14 cellular contexts compared by ENCODE assay signal in genomic region chr10:118501637-118502440, GRCh38.
DNase-seq lines count a peak whose midpoint lies in the region; ATAC-seq, FAIRE-seq and TF ChIP-seq lines count a peak whose summit lies in the region.
"Had no signal": no experiment of that assay in that cellular context is flagged by ENCODE, and none has a peak within 500 bp of the region (broad histone marks: within the 10 kb centered on the region; RNA-seq: fewer than 3 reads in every experiment).

No MANE protein-coding gene starts in this region.

- no peaks in the 10 kb centered on the region for H3K9me3 Mint-ChIP-seq in type B pancreatic cell
- H3K9me3 Mint-ChIP-seq: activated naive CD4-positive, alpha-beta T cell treated with anti-CD3 and anti-CD28 coated beads, Interleukin-2, amount 50 U/mL, for 24 hours; stimulated activated memory B cell treated with anti-CD40 and anti-IgM and Interleukin-4, amounts not matched to agents 10 μg/mL and 1 μg/mL and 100 μg/mL, for 72 hours had no signal

- DNase-seq in NCI-H2107 treated with DMSO at 0.1 percent for 48 hours (lab: John Stamatoyannopoulos, UW; ENCODE audit: unreplicated experiment) (peak; percentile 1), NCI-H2107 (lab: John Stamatoyannopoulos, UW) (no peak), SKM-1 treated with dmso at 0.1 percent for 144 hours (lab: John Stamatoyannopoulos, UW; ENCODE audit: unreplicated experiment) (peak; percentile 77), foreskin fibroblast (peak; percentile 63 to 87), urothelium cell line (ENCODE audit: low spot score) (peak; percentile 46), type B pancreatic cell (ENCODE audit: extremely low spot score, unreplicated experiment) (no peak)
- DNase-seq: activated CD4-positive, alpha-beta T cell treated with anti-CD3 and anti-CD28 coated beads, Interleukin-2, amount 50 U/mL, for 1 hour; NCI-H187; SHP77 treated with DMSO at 0.1 percent for 48 hours had no signal

- H3K4me1 Mint-ChIP-seq in type B pancreatic cell (ENCODE audit: unreplicated experiment): no peaks in the 10 kb centered on the region

- no peak for FAIRE-seq in urothelium cell line (lab: Jason Lieb, UNC)
- FAIRE-seq: G401.6 had no signal

- ATAC-seq in HG03139 (IDR thresholded peaks at IDR 0.05; ENCODE audit: unreplicated experiment): no peak
- no peak for ATAC-seq in HG03460 (IDR thresholded peaks at IDR 0.05; ENCODE audit: unreplicated experiment)
- ATAC-seq: stimulated activated memory B cell treated with anti-CD40 and anti-IgM and Interleukin-4, amounts not matched to agents 10 μg/mL and 1 μg/mL and 100 μg/mL, for 72 hours had no signal

- no peak overlapping the region for H3K4me3 Mint-ChIP-seq in type B pancreatic cell
- H3K4me3 Mint-ChIP-seq: activated naive CD4-positive, alpha-beta T cell treated with anti-CD3 and anti-CD28 coated beads, Interleukin-2, amount 50 U/mL, for 24 hours; stimulated activated memory B cell treated with anti-CD40 and anti-IgM and Interleukin-4, amounts not matched to agents 10 μg/mL and 1 μg/mL and 100 μg/mL, for 72 hours had no signal

- H3K27me3 Mint-ChIP-seq in type B pancreatic cell: no peaks in the 10 kb centered on the region

- H3K27ac Mint-ChIP-seq in type B pancreatic cell: no peak overlapping the region
- H3K27ac Mint-ChIP-seq: stimulated activated memory B cell treated with anti-CD40 and anti-IgM and Interleukin-4, amounts not matched to agents 10 μg/mL and 1 μg/mL and 100 μg/mL, for 72 hours had no signal

- no peak for TF ChIP-seq CTCF in foreskin fibroblast (IDR thresholded peaks at IDR 0.05; ENCODE audit: low read depth, low read length)
- TF ChIP-seq CTCF in type B pancreatic cell (conservative IDR thresholded peaks at IDR 0.05): no peak

- no peaks in the 10 kb centered on the region for H3K36me3 Mint-ChIP-seq in type B pancreatic cell
- H3K36me3 Mint-ChIP-seq: activated naive CD4-positive, alpha-beta T cell treated with anti-CD3 and anti-CD28 coated beads, Interleukin-2, amount 50 U/mL, for 24 hours; stimulated activated memory B cell treated with anti-CD40 and anti-IgM and Interleukin-4, amounts not matched to agents 10 μg/mL and 1 μg/mL and 100 μg/mL, for 72 hours had no signal

- H3K4me3 ChIP-seq in foreskin fibroblast (ENCODE audit: low read depth in 1 of 2, low read length in 2 of 2): no peak overlapping the region

Comparison
In these comparisons a context has a peak if more than half of its experiments do, and no peak if none do; other contexts are left out.
1. DNase-seq: peak in NCI-H2107 treated with DMSO at 0.1 percent for 48 hours (single experiment), SKM-1 treated with dmso at 0.1 percent for 144 hours (single experiment), foreskin fibroblast (2 of 2) and urothelium cell line (single experiment); none in NCI-H2107 (single experiment) and type B pancreatic cell (single experiment).